ENCODE assay signal across 1 cellular context in the genomic region with DNA sequence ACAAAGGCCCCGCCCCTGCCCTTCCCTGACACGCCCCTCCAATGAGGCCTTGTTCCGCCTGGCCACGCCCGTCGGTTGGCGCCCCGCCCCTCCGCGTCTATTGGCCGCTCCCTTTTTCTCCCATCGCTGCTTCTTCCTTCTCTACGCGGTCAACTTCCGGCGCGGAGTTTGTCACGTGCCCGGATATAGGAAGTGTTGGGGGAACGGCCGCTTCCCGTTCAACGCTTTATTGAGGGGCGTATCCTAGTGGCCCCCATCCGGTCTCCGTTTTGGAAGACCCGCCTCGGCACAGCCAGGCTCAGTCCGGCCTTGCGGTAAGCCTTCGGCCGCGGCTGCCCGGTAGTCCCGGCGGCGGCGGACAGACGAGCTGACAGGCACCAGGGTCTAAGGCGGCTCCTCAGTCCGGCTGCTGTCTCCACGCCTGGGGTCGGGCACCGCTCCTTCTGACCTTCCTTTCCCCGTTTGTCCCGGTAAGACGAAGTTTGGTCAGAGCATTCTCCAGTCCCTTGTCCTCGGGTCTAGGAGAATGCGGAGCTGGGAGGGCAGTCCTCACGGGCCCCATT.
TF ChIP-seq lines count a peak whose summit lies in the region.

A gene with protein sequence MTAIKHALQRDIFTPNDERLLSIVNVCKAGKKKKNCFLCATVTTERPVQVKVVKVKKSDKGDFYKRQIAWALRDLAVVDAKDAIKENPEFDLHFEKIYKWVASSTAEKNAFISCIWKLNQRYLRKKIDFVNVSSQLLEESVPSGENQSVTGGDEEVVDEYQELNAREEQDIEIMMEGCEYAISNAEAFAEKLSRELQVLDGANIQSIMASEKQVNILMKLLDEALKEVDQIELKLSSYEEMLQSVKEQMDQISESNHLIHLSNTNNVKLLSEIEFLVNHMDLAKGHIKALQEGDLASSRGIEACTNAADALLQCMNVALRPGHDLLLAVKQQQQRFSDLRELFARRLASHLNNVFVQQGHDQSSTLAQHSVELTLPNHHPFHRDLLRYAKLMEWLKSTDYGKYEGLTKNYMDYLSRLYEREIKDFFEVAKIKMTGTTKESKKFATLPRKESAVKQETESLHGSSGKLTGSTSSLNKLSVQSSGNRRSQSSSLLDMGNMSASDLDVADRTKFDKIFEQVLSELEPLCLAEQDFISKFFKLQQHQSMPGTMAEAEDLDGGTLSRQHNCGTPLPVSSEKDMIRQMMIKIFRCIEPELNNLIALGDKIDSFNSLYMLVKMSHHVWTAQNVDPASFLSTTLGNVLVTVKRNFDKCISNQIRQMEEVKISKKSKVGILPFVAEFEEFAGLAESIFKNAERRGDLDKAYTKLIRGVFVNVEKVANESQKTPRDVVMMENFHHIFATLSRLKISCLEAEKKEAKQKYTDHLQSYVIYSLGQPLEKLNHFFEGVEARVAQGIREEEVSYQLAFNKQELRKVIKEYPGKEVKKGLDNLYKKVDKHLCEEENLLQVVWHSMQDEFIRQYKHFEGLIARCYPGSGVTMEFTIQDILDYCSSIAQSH (plus strand): TSS at position 165 of the 563 bp plus-strand sequence. CDS start 4,676 bp downstream, outside the sequence.

TF ChIP-seq in K562, 482 proteins besides CTCF, POLR2A, EP300 and RAD21 (continued from another document and continues in another):
- TF ChIP-seq, protein P1, sequence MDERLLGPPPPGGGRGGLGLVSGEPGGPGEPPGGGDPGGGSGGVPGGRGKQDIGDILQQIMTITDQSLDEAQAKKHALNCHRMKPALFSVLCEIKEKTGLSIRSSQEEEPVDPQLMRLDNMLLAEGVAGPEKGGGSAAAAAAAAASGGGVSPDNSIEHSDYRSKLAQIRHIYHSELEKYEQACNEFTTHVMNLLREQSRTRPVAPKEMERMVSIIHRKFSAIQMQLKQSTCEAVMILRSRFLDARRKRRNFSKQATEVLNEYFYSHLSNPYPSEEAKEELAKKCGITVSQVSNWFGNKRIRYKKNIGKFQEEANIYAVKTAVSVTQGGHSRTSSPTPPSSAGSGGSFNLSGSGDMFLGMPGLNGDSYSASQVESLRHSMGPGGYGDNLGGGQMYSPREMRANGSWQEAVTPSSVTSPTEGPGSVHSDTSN (CRISPR knock-in tag; IDR thresholded peaks at IDR 0.05; ENCODE audit: low read depth) = no peak
- TF ChIP-seq, protein P1 (tag; conservative IDR thresholded peaks at IDR 0.05; ENCODE audit: low read depth) = no peak
- TF ChIP-seq ESRRA (IDR thresholded peaks at IDR 0.05; ENCODE audit: borderline replicate concordance, low read depth) (no peak), ZBTB17 (CRISPR knock-in tag; IDR thresholded peaks at IDR 0.05) (peak; percentile 67), OTX1 (CRISPR knock-in tag; IDR thresholded peaks at IDR 0.05) (peak; percentile 73; the same call in 1 of the 2 replicates), SRSF9 (IDR thresholded peaks at IDR 0.05; ENCODE audit: borderline replicate concordance, low read depth, low read length) (no peak), MAFK (IDR thresholded peaks at IDR 0.05; ENCODE audit: low read length) (no peak), TCFL5 (CRISPR knock-in tag; conservative IDR thresholded peaks at IDR 0.05) (no peak), SUPT5H (IDR thresholded peaks at IDR 0.05) (peak; percentile 84), BCL6 (CRISPR knock-in tag; IDR thresholded peaks at IDR 0.05) (no peak), BMI1 (IDR thresholded peaks at IDR 0.05; ENCODE audit: low read length) (no peak), CHD1 (IDR thresholded peaks at IDR 0.05; ENCODE audit: low read length) (no peak), ARHGAP35 (IDR thresholded peaks at IDR 0.05; ENCODE audit: partially characterized antibody) (no peak), KLF1 (tag; IDR thresholded peaks at IDR 0.05) (peak; percentile 80), ZNF589 (CRISPR knock-in tag; IDR thresholded peaks at IDR 0.05; ENCODE audit: low read depth) (no peak), GABPA (tag; conservative IDR thresholded peaks at IDR 0.05; ENCODE audit: low read depth) (peak; percentile 98), ZC3H11A (IDR thresholded peaks at IDR 0.05; ENCODE audit: low read depth, low read length) (no peak), MTA1 (IDR thresholded peaks at IDR 0.05; ENCODE audit: borderline replicate concordance) (peak; percentile 76), E2F3 (CRISPR knock-in tag; IDR thresholded peaks at IDR 0.05) (no peak), ZNF586 (CRISPR knock-in tag; conservative IDR thresholded peaks at IDR 0.05) (no peak), PRPF4 (IDR thresholded peaks at IDR 0.05; ENCODE audit: insufficient read depth, low read depth, low read length, poor library complexity, severe bottlenecking) (no peak), ZNF583 (CRISPR knock-in tag; IDR thresholded peaks at IDR 0.05) (no peak), JUND (IDR thresholded peaks at IDR 0.05; ENCODE audit: borderline replicate concordance, low read depth, low read length) (peak; percentile 28; the same call in 1 of the 2 replicates), JUND (tag; IDR thresholded peaks at IDR 0.05; ENCODE audit: borderline replicate concordance, low read depth, low read length) (no peak; the same call in 2 of the 3 replicates), HEY1 (CRISPR knock-in tag; IDR thresholded peaks at IDR 0.05; ENCODE audit: borderline replicate concordance) (no peak), NR1H2 (CRISPR knock-in tag; IDR thresholded peaks at IDR 0.05) (no peak), HDGF (IDR thresholded peaks at IDR 0.05) (no peak), NUFIP1 (IDR thresholded peaks at IDR 0.05; ENCODE audit: partially characterized antibody) (no peak), CHD4 (IDR thresholded peaks at IDR 0.05; ENCODE audit: insufficient read depth, insufficient replicate concordance, low read depth, low read length, poor library complexity, severe bottlenecking) (no peak), BRD4 (IDR thresholded peaks at IDR 0.05) (no peak), BCOR (IDR thresholded peaks at IDR 0.05) (no peak), NCOA6 (IDR thresholded peaks at IDR 0.05) (no peak), TEAD2 (tag; IDR thresholded peaks at IDR 0.05) (no peak), SMARCC2 (IDR thresholded peaks at IDR 0.05; ENCODE audit: low read depth) (no peak), SOX6 (IDR thresholded peaks at IDR 0.05) (0 out of 2 replicates have a peak, but pooled peaks have one; percentile 27), NBN (IDR thresholded peaks at IDR 0.05; ENCODE audit: low read depth) (no peak), FOXK1 (CRISPR knock-in tag; IDR thresholded peaks at IDR 0.05; ENCODE audit: borderline replicate concordance) (no peak), ZC3H4 (CRISPR knock-in tag; IDR thresholded peaks at IDR 0.05; ENCODE audit: borderline replicate concordance) (no peak), PPARD (CRISPR knock-in tag; IDR thresholded peaks at IDR 0.05) (no peak), NELFE (IDR thresholded peaks at IDR 0.05; ENCODE audit: insufficient read depth, insufficient read length) (no peak), NCOA1 (IDR thresholded peaks at IDR 0.05; ENCODE audit: low read depth) (no peak), ELF1 (tag; IDR thresholded peaks at IDR 0.05) (peak; percentile 98), CBFA2T2 (conservative IDR thresholded peaks at IDR 0.05) (peak; percentile 72), EP400 (IDR thresholded peaks at IDR 0.05) (peak; percentile 81), SRF (CRISPR knock-in tag; IDR thresholded peaks at IDR 0.05) (no peak; a peak in 1 of 4 replicates), CSDE1 (IDR thresholded peaks at IDR 0.05) (no peak), FOXA3 (CRISPR knock-in tag; conservative IDR thresholded peaks at IDR 0.05 in 1 of 2, IDR thresholded peaks at IDR 0.05 in 1 of 2) (no peak), SLC30A9 (CRISPR knock-in tag; IDR thresholded peaks at IDR 0.05) (no peak), SMARCE1 (IDR thresholded peaks at IDR 0.05) (no peak), IRF2 (CRISPR knock-in tag; IDR thresholded peaks at IDR 0.05) (no peak), ZNF778 (CRISPR knock-in tag; IDR thresholded peaks at IDR 0.05) (no peak), MAFG (tag; conservative IDR thresholded peaks at IDR 0.05) (no peak)
- TF ChIP-seq, protein P2, sequence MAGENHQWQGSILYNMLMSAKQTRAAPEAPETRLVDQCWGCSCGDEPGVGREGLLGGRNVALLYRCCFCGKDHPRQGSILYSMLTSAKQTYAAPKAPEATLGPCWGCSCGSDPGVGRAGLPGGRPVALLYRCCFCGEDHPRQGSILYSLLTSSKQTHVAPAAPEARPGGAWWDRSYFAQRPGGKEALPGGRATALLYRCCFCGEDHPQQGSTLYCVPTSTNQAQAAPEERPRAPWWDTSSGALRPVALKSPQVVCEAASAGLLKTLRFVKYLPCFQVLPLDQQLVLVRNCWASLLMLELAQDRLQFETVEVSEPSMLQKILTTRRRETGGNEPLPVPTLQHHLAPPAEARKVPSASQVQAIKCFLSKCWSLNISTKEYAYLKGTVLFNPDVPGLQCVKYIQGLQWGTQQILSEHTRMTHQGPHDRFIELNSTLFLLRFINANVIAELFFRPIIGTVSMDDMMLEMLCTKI (IDR thresholded peaks at IDR 0.05; ENCODE audit: partially characterized antibody) = no peak
- TF ChIP-seq, protein P3, sequence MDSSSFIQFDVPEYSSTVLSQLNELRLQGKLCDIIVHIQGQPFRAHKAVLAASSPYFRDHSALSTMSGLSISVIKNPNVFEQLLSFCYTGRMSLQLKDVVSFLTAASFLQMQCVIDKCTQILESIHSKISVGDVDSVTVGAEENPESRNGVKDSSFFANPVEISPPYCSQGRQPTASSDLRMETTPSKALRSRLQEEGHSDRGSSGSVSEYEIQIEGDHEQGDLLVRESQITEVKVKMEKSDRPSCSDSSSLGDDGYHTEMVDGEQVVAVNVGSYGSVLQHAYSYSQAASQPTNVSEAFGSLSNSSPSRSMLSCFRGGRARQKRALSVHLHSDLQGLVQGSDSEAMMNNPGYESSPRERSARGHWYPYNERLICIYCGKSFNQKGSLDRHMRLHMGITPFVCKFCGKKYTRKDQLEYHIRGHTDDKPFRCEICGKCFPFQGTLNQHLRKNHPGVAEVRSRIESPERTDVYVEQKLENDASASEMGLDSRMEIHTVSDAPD (CRISPR knock-in tag; IDR thresholded peaks at IDR 0.05) = no peak
- TF ChIP-seq, protein P4, sequence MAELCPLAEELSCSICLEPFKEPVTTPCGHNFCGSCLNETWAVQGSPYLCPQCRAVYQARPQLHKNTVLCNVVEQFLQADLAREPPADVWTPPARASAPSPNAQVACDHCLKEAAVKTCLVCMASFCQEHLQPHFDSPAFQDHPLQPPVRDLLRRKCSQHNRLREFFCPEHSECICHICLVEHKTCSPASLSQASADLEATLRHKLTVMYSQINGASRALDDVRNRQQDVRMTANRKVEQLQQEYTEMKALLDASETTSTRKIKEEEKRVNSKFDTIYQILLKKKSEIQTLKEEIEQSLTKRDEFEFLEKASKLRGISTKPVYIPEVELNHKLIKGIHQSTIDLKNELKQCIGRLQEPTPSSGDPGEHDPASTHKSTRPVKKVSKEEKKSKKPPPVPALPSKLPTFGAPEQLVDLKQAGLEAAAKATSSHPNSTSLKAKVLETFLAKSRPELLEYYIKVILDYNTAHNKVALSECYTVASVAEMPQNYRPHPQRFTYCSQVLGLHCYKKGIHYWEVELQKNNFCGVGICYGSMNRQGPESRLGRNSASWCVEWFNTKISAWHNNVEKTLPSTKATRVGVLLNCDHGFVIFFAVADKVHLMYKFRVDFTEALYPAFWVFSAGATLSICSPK (IDR thresholded peaks at IDR 0.05; ENCODE audit: borderline replicate concordance) = no peak
- TF ChIP-seq, protein P5, sequence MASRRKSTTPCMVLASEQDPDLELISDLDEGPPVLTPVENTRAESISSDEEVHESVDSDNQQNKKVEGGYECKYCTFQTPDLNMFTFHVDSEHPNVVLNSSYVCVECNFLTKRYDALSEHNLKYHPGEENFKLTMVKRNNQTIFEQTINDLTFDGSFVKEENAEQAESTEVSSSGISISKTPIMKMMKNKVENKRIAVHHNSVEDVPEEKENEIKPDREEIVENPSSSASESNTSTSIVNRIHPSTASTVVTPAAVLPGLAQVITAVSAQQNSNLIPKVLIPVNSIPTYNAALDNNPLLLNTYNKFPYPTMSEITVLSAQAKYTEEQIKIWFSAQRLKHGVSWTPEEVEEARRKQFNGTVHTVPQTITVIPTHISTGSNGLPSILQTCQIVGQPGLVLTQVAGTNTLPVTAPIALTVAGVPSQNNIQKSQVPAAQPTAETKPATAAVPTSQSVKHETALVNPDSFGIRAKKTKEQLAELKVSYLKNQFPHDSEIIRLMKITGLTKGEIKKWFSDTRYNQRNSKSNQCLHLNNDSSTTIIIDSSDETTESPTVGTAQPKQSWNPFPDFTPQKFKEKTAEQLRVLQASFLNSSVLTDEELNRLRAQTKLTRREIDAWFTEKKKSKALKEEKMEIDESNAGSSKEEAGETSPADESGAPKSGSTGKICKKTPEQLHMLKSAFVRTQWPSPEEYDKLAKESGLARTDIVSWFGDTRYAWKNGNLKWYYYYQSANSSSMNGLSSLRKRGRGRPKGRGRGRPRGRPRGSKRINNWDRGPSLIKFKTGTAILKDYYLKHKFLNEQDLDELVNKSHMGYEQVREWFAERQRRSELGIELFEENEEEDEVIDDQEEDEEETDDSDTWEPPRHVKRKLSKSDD (conservative IDR thresholded peaks at IDR 0.05; ENCODE audit: low read length) = no peak
- TF ChIP-seq, protein P6, sequence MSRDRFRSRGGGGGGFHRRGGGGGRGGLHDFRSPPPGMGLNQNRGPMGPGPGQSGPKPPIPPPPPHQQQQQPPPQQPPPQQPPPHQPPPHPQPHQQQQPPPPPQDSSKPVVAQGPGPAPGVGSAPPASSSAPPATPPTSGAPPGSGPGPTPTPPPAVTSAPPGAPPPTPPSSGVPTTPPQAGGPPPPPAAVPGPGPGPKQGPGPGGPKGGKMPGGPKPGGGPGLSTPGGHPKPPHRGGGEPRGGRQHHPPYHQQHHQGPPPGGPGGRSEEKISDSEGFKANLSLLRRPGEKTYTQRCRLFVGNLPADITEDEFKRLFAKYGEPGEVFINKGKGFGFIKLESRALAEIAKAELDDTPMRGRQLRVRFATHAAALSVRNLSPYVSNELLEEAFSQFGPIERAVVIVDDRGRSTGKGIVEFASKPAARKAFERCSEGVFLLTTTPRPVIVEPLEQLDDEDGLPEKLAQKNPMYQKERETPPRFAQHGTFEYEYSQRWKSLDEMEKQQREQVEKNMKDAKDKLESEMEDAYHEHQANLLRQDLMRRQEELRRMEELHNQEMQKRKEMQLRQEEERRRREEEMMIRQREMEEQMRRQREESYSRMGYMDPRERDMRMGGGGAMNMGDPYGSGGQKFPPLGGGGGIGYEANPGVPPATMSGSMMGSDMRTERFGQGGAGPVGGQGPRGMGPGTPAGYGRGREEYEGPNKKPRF (IDR thresholded peaks at IDR 0.05; ENCODE audit: low read depth, low read length) = no peak
- TF ChIP-seq, protein P7, sequence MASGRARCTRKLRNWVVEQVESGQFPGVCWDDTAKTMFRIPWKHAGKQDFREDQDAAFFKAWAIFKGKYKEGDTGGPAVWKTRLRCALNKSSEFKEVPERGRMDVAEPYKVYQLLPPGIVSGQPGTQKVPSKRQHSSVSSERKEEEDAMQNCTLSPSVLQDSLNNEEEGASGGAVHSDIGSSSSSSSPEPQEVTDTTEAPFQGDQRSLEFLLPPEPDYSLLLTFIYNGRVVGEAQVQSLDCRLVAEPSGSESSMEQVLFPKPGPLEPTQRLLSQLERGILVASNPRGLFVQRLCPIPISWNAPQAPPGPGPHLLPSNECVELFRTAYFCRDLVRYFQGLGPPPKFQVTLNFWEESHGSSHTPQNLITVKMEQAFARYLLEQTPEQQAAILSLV (tag; IDR thresholded peaks at IDR 0.05) = no peak
